Comparison of ENCODE assay signal across 8 cellular contexts in genomic region chr4:78711676-78712075, GRCh38.
"Had no signal": no experiment of that assay in that cellular context is flagged by ENCODE, and none has a peak within 500 bp of the region (broad histone marks: within the 10 kb centered on the region; RNA-seq: fewer than 3 reads in every experiment).

No MANE protein-coding gene starts in this region.

- FAIRE-seq: G401.6, GM12878, GM12891, GM12892, GM18507, GM19239 had no signal

- H3K4me3 ChIP-seq: GM12878 had no signal

- DNase-seq: GDM1, GF-D8 had no signal

- ATAC-seq: GM12878 had no signal
